ENCODE assay signal across 8 cellular contexts in the genomic region with DNA sequence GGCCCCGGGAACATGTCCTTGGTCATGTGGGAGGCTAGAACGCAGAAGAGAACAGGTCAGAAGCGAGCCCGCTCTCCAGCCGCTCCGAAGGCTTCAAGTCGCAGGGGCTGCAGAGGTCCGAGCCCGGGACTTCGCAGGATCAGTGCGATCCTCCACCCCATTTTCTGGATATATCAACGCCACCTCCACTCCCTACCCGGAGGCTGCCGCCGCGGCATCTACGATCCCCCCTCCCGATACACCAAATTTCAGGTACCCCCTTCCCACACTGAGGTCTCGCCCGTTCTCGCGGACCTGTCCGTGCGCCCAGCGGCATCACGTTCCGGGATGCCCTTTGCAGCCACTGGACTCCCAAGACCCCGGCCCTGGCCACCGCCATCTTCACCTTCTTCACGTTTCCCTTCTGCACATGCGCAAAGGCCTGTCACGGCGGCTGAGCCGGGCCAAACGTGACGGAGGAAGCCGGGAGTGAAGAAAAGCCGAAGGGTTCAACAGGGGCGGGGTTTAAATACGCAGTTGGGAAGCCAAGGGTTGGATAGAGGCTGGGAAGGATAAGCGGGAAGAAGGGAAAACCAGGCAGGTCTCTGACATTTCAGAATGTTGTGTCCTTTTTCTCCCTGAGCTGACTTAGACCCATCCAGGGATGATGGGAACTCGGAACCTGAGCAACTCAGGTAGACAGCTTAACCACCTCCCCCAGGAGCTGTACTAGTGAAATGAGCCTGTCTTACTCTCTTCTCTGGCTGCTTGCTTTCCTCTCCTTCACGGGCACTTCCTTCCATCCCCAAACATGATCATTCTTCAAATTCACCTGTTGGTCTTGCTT. TPM values are rescaled to one million over a fixed set of nuclear protein-coding genes. Genes with fewer than 3 reads are reported as not detected.
A peak's percentile ranks its signal among the peaks of the same experiment; 100 is the strongest.
DNase-seq lines count a peak whose midpoint lies in the region; ATAC-seq and TF ChIP-seq lines count a peak whose summit lies in the region.

TSS of gene NDUFB8 (minus strand) at position 399 of the 826 bp plus-strand sequence. CDS start at position 379, 20 bp downstream.

- no peak for TF ChIP-seq CTCF in Caco-2 (IDR thresholded peaks at IDR 0.05; ENCODE audit: insufficient read depth in 1 of 2, low read depth in 1 of 2, low read length in 1 of 2, severe bottlenecking in 1 of 2, unreplicated experiment in 1 of 2)

- peak within 1 kb of the TSS; percentile 98 for H3K4me3 Mint-ChIP-seq in Caco-2 (ENCODE audit: unreplicated experiment)

- CTCF ChIA-PET in Caco-2 (lab: Charles Lee), result interaction anchor here (0.6 to 1.2 kb wide), 2 partner anchors 11 to 21 kb away, joined by 3 to 8 read pairs; no protein-coding TSS in a partner anchor

- H3K9me3 Mint-ChIP-seq in Caco-2 (ENCODE audit: unreplicated experiment), result no peaks in the 10 kb centered on the region

- H3K27me3 Mint-ChIP-seq in Caco-2 (ENCODE audit: insufficient read depth, unreplicated experiment), result no peaks in the 10 kb centered on the region

- peak; percentile 66 for ATAC-seq in GM21737 (IDR thresholded peaks at IDR 0.05; ENCODE audit: unreplicated experiment)

- DNase-seq in Caco-2, result peak; percentile 86 to 88
- peak; percentile 81 for DNase-seq in NCI-H1092 treated with DMSO at 0.1 percent for 48 hours (lab: John Stamatoyannopoulos, UW)
- peak; percentile 70 for DNase-seq in SKM-1 (lab: John Stamatoyannopoulos, UW; ENCODE audit: unreplicated experiment)
- DNase-seq in activated naive CD4-positive, alpha-beta T cell treated with anti-CD3 and anti-CD28 coated beads, Interleukin-2, amount 50 U/mL, for 16 hours, result peak; percentile 87
- DNase-seq in germinal center (ENCODE audit: low spot score), result peak; percentile 78
- peak; percentile 88 for DNase-seq in occipital lobe (lab: John Stamatoyannopoulos, UW)
- DNase-seq in superior temporal gyrus (ENCODE audit: extremely low spot score), result peak; percentile 95

- peaks cover 5% of the 10 kb centered on the region for H3K36me3 ChIP-seq in Caco-2 (ENCODE audit: control insufficient read depth, insufficient read depth, low read length)

- intact Hi-C loops in Caco-2 (cut with micrococcal nuclease; ENCODE audit: unreplicated experiment), result no loop called here

- peak within 1 kb of the TSS; percentile 53 for H3K4me3 ChIP-seq in Caco-2 (ENCODE audit: low read depth, low read length)

- BruUV-seq in Caco-2 (replicated peaks; lab: Mats Ljungman, UMichigan), result no TSS peak

- H3K36me3 Mint-ChIP-seq in Caco-2 (ENCODE audit: insufficient read depth, unreplicated experiment), result peaks cover 22% of the 10 kb centered on the region

- H3K4me1 ChIP-seq in Caco-2, result peaks cover 6% of the 10 kb centered on the region

- peaks cover 7% of the 10 kb centered on the region for H3K4me1 Mint-ChIP-seq in Caco-2 (ENCODE audit: low read depth, unreplicated experiment)

- peak within 1 kb of the TSS; percentile 97 for H3K27ac Mint-ChIP-seq in Caco-2 (ENCODE audit: unreplicated experiment)

- POLR2A ChIA-PET in Caco-2 (lab: Charles Lee), result no interaction called here

- no peaks in the 10 kb centered on the region for H3K27me3 ChIP-seq in Caco-2 (replicated peaks; ENCODE audit: control insufficient read depth, insufficient read depth, low read length)

- no peaks in the 10 kb centered on the region for H3K9me3 ChIP-seq in Caco-2

RNA-seq across cellular contexts. Expression of gene NDUFB8, which starts in this region (rescaled TPM):
- 249 and 255 TPM in 2 replicates for total RNA-seq in Caco-2 (2022)
- total RNA-seq in occipital lobe, result 102 TPM

Comparison
In these comparisons a context has a peak if more than half of its experiments do, and no peak if none do; other contexts are left out.
1. Peak in every context shown above with its lines: DNase-seq, ATAC-seq and H3K4me3 ChIP-seq.